Comparison of ENCODE assay signal across 10 cellular contexts in the genomic region with DNA sequence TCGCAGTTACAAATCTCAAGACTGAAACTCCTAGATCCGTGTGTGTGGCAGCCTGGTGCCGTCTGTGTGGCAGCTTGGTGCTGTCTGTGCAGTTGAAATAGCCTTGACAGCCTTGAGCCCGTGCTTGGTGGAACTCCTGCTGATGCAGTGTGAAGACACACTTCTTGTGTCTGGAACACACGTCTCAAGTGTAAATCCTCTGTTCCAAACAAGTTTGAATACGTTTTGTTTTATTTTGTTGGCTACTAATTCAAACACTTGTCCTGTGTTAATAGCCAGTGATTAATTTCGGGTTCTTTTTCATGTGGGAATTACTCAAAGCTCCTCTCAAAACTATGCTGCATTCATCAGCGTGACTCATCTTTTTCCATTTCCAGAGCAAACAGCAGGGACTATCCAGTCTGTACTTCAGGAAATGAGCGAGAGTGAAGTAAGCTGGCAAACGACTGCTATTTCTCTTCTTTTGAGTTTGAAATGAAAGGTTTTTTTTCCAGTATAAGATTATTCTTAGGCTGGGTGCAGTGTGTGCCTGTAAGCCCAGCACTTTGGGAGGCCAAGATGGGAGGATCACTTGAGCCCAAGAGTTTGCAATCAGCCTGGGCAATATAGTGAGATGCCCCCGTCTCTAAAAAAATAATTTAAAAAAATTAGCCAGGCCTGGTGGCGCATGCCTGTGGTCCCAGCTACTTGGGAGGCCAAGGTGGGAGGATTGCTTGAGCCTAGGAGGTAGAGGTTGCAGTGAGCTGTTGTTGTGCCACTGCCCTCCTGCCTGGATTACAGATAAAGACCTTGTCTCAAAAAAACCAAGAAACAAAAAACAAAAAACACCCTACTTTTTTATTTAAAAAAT.
DNase-seq lines count a peak whose midpoint lies in the region; ATAC-seq and TF ChIP-seq lines count a peak whose summit lies in the region.
"Had no signal": no experiment of that assay in that cellular context is flagged by ENCODE, and none has a peak within 500 bp of the region (broad histone marks: within the 10 kb centered on the region; RNA-seq: fewer than 3 reads in every experiment).

No MANE protein-coding gene starts in this region.

- no peak overlapping the region for H3K27ac ChIP-seq in BLaER1
- H3K27ac ChIP-seq in IMR-90 (ENCODE audit: insufficient read depth, low read length) = peak overlapping the region; percentile 3; the same call in 1 of the 2 replicates
- no peak overlapping the region for H3K27ac ChIP-seq in neural progenitor cell
- no peak overlapping the region for H3K27ac ChIP-seq in CD8-positive, alpha-beta memory T cell (ENCODE audit: low read depth, low read length)

- H3K27ac Mint-ChIP-seq in neural progenitor cell = peak overlapping the region; percentile 21
- H3K27ac Mint-ChIP-seq in CD8-positive, alpha-beta memory T cell = no peak overlapping the region
- H3K27ac Mint-ChIP-seq: T-helper 17 cell had no signal

- H2AK9ac ChIP-seq in IMR-90 (replicated peaks; ENCODE audit: low read depth, low read length, poor library complexity) = no peak overlapping the region

- H3F3A ChIP-seq in neural progenitor cell (ENCODE audit: low read depth) = no peaks in the 10 kb centered on the region

- no peak overlapping the region for H3K9ac ChIP-seq in BLaER1
- H3K9ac ChIP-seq in IMR-90 (ENCODE audit: low read depth, low read length) = no peak overlapping the region
- H3K9ac ChIP-seq in neural progenitor cell = no peak overlapping the region

- no peak for TF ChIP-seq POLR2A in IMR-90 (IDR thresholded peaks at IDR 0.05; ENCODE audit: low read depth, low read length)

- peaks cover 17% of the 10 kb centered on the region for H3K9me3 Mint-ChIP-seq in neural progenitor cell
- H3K9me3 Mint-ChIP-seq in CD8-positive, alpha-beta memory T cell = peaks cover 4 to 16% (median 10%) of the 10 kb centered on the region in 5 donors

- no peak overlapping the region; the same call in 1 of the 2 replicates for H4K5ac ChIP-seq in IMR-90 (ENCODE audit: low read depth, low read length)

- TF ChIP-seq RAD21 in IMR-90 (IDR thresholded peaks at IDR 0.05; ENCODE audit: low read length) = 0 out of 2 replicates have a peak, but pooled peaks have one; percentile 5

- H3K4me3 Mint-ChIP-seq in neural progenitor cell = no peak overlapping the region
- H3K4me3 Mint-ChIP-seq in CD8-positive, alpha-beta memory T cell = no peak overlapping the region
- H3K4me3 Mint-ChIP-seq: T-helper 17 cell had no signal

- H2BK20ac ChIP-seq in IMR-90 (ENCODE audit: low read depth, low read length) = peak overlapping the region; percentile 57; the same call in 1 of the 2 replicates

- POLR2A ChIA-PET in IMR-90 (lab: Charles Lee; ENCODE audit: unreplicated experiment) = no interaction called here
- POLR2A ChIA-PET in CD8-positive, alpha-beta memory T cell (lab: Charles Lee) = no interaction called here

- peak; percentile 97 for ATAC-seq in IMR-90 (ENCODE audit: low read depth)
- no peak for ATAC-seq in GM21367 (IDR thresholded peaks at IDR 0.05; ENCODE audit: unreplicated experiment)
- ATAC-seq: T-helper 17 cell had no signal

- dilution Hi-C loops in IMR-90 (cut with HindIII; ENCODE audit: low sequenced_read_pairs, unreplicated experiment) = no loop called here

- no peaks in the 10 kb centered on the region for H3K79me2 ChIP-seq in neural progenitor cell (ENCODE audit: low read depth)

- TF ChIP-seq CTCF in IMR-90 (conservative IDR thresholded peaks at IDR 0.05; ENCODE audit: low read depth, low read length) (no peak), neural progenitor cell (IDR thresholded peaks at IDR 0.05) (no peak)

- H3K27me3 ChIP-seq in BLaER1 (no peaks in the 10 kb centered on the region), IMR-90 (ENCODE audit: control insufficient read depth, insufficient read depth, low read length) (peaks cover 32% of the 10 kb centered on the region), neural progenitor cell (no peaks in the 10 kb centered on the region)
- no peaks in the 10 kb centered on the region for H3K27me3 ChIP-seq in CD8-positive, alpha-beta memory T cell (ENCODE audit: insufficient read depth, low read length, poor library complexity, severe bottlenecking)

- intact Hi-C loops in IMR-90 (cut with micrococcal nuclease) = no loop called here
- intact Hi-C loops in posterior vena cava (cut with DNase I) = no loop called here

- H3K4me3 ChIP-seq in BLaER1 (no peak overlapping the region), IMR-90 (ENCODE audit: insufficient read depth, low read depth, low read length) (peak overlapping the region; percentile 11; the same call in 1 of the 2 replicates), neural progenitor cell (no peak overlapping the region)
- H3K4me3 ChIP-seq in CD8-positive, alpha-beta memory T cell (ENCODE audit: low read length) = no peak overlapping the region

- peaks cover 8% of the 10 kb centered on the region for H3K4me1 Mint-ChIP-seq in neural progenitor cell
- H3K4me1 Mint-ChIP-seq in CD8-positive, alpha-beta memory T cell = peaks cover 0 to 5% (median 1%) of the 10 kb centered on the region in 3 donors
- H3K4me1 Mint-ChIP-seq: T-helper 17 cell had no signal

- no peak overlapping the region for H4K8ac ChIP-seq in IMR-90 (ENCODE audit: low read depth in 2 of 2, low read length in 2 of 2)

- H3K4me1 ChIP-seq in BLaER1 = peaks cover 22% of the 10 kb centered on the region
- H3K4me1 ChIP-seq in IMR-90 (ENCODE audit: control insufficient read depth, insufficient read depth, low read length) = peaks cover 3% of the 10 kb centered on the region; the same call in 1 of the 2 replicates
- H3K4me1 ChIP-seq in neural progenitor cell = no peaks in the 10 kb centered on the region
- H3K4me1 ChIP-seq in CD8-positive, alpha-beta memory T cell (ENCODE audit: insufficient read depth, low read length) = no peaks in the 10 kb centered on the region

- DNase-seq in IMR-90 (peak; percentile 96), dedifferentiated amniotic fluid mesenchymal stem cell (ENCODE audit: extremely low spot score) (peak; percentile 84), neural progenitor cell (ENCODE audit: low spot score) (no peak), posterior vena cava (ENCODE audit: low spot score) (no peak), NCI-H1694 treated with DMSO at 0.1 percent for 48 hours (lab: John Stamatoyannopoulos, UW) (no peak)
- DNase-seq in CD8-positive, alpha-beta memory T cell = no peak
- DNase-seq: cortex of kidney, T-helper 17 cell had no signal

- H2AK5ac ChIP-seq in IMR-90 (ENCODE audit: low read depth, low read length) = peak overlapping the region; percentile 6; the same call in 1 of the 2 replicates

- 20% methylated on average over 2 of the region's 12 CpGs; no CpG with 5 or more reads in 1 of the 2 experiments for WGBS in IMR-90 (ENCODE audit: extremely low coverage in 2 of 2, insufficient read length in 1 of 2), 2 experiments

- H3K36me3 ChIP-seq in BLaER1 (no peaks in the 10 kb centered on the region), IMR-90 (ENCODE audit: control insufficient read depth, insufficient read depth, low read length) (no peaks in the 10 kb centered on the region), neural progenitor cell (no peaks in the 10 kb centered on the region)
- no peaks in the 10 kb centered on the region for H3K36me3 ChIP-seq in CD8-positive, alpha-beta memory T cell (ENCODE audit: insufficient read depth, low read length)

- BruUV-seq in IMR-90 (replicated peaks; lab: Mats Ljungman, UMichigan) = no TSS peak

- peaks cover 47% of the 10 kb centered on the region for H3K9me3 ChIP-seq in BLaER1
- H3K9me3 ChIP-seq in IMR-90 (ENCODE audit: control insufficient read depth, insufficient read depth, low read length) = peaks cover 3% of the 10 kb centered on the region
- no peaks in the 10 kb centered on the region for H3K9me3 ChIP-seq in neural progenitor cell (ENCODE audit: low read depth)
- H3K9me3 ChIP-seq in CD8-positive, alpha-beta memory T cell (ENCODE audit: low read length) = peaks cover 3% of the 10 kb centered on the region

- H3K36me3 Mint-ChIP-seq in neural progenitor cell = no peaks in the 10 kb centered on the region
- peaks cover 0 to 7% (median 0%) of the 10 kb centered on the region in 3 donors for H3K36me3 Mint-ChIP-seq in CD8-positive, alpha-beta memory T cell

- H3K27me3 Mint-ChIP-seq in neural progenitor cell (ENCODE audit: insufficient read depth, low read depth) = peaks cover 3% of the 10 kb centered on the region
- no peaks in the 10 kb centered on the region for H3K27me3 Mint-ChIP-seq in CD8-positive, alpha-beta memory T cell
- H3K27me3 Mint-ChIP-seq: T-helper 17 cell had no signal

- H3K56ac ChIP-seq in IMR-90 (ENCODE audit: extremely low read depth, insufficient read depth, low read length) = no peak overlapping the region

- H3K18ac ChIP-seq in IMR-90 (ENCODE audit: low read depth, low read length) = peak overlapping the region; percentile 58

- no peaks in the 10 kb centered on the region for H3K79me1 ChIP-seq in IMR-90 (ENCODE audit: low read depth in 1 of 2, low read length in 2 of 2)

- H2BK5ac ChIP-seq in IMR-90 (ENCODE audit: low read depth, low read length, poor library complexity, severe bottlenecking) = peak overlapping the region; percentile 53

- no peak overlapping the region for H3K14ac ChIP-seq in IMR-90 (replicated peaks; ENCODE audit: low read depth, low read length)

- H3K4me2 ChIP-seq in BLaER1 = peak overlapping the region; percentile 36; the same call in 1 of the 2 replicates
- peak overlapping the region; percentile 94 for H3K4me2 ChIP-seq in IMR-90 (ENCODE audit: low read depth, low read length)
- no peak overlapping the region for H3K4me2 ChIP-seq in neural progenitor cell

- H4K91ac ChIP-seq in IMR-90 (ENCODE audit: insufficient read depth, low read depth, low read length) = no peak overlapping the region

- H2BK15ac ChIP-seq in IMR-90 (ENCODE audit: low read depth, low read length) = no peak overlapping the region

- peak overlapping the region; percentile 46; the same call in 1 of the 2 replicates for H2BK120ac ChIP-seq in IMR-90 (ENCODE audit: low read depth, low read length)

- no peak overlapping the region for H3K23ac ChIP-seq in IMR-90 (ENCODE audit: low read depth, low read length)

- peak overlapping the region; percentile 34 for H3K4ac ChIP-seq in IMR-90 (ENCODE audit: low read depth, low read length)

- H2AFZ ChIP-seq in IMR-90 (replicated peaks; ENCODE audit: low read length, poor library complexity) = no peak overlapping the region
- H2AFZ ChIP-seq in neural progenitor cell (replicated peaks) = no peak overlapping the region

- H4K20me1 ChIP-seq in BLaER1 = no peaks in the 10 kb centered on the region
- 0 out of 2 replicates have a peak, but pooled peaks cover 5% of the 10 kb centered on the region for H4K20me1 ChIP-seq in IMR-90 (ENCODE audit: insufficient read depth, low read length)
- H4K20me1 ChIP-seq in neural progenitor cell (ENCODE audit: low read depth) = no peaks in the 10 kb centered on the region

- CTCF ChIA-PET in IMR-90 (lab: Yijun Ruan, JAX) = no interaction called here
- CTCF ChIA-PET in CD8-positive, alpha-beta memory T cell (lab: Charles Lee) = no interaction called here

- H3K9me1 ChIP-seq in IMR-90 (ENCODE audit: insufficient read depth, low read length) = peaks cover 6% of the 10 kb centered on the region; the same call in 1 of the 2 replicates

- in situ Hi-C loops in IMR-90 (cut with MboI; ENCODE audit: low sequenced_read_pairs) = no loop called here

TF ChIP-seq in IMR-90, 13 proteins besides CTCF, POLR2A, EP300 and RAD21 (continues in another document):
- peak; percentile 14 for TF ChIP-seq RCOR1 (IDR thresholded peaks at IDR 0.05; ENCODE audit: insufficient replicate concordance, low read length)
- peak; percentile 38; the same call in 1 of the 2 replicates for TF ChIP-seq CEBPB (IDR thresholded peaks at IDR 0.05; ENCODE audit: low read depth, low read length)

Comparison
In these comparisons a context has a peak if more than half of its experiments do, and no peak if none do; other contexts are left out.
1. DNase-seq: peak in IMR-90 (single experiment) and dedifferentiated amniotic fluid mesenchymal stem cell (single experiment); none in neural progenitor cell (single experiment), posterior vena cava (single experiment), NCI-H1694 treated with DMSO at 0.1 percent for 48 hours (single experiment) and CD8-positive, alpha-beta memory T cell (0 of 5).